ENCODE assay signal across 1 cellular context in the genomic region with DNA sequence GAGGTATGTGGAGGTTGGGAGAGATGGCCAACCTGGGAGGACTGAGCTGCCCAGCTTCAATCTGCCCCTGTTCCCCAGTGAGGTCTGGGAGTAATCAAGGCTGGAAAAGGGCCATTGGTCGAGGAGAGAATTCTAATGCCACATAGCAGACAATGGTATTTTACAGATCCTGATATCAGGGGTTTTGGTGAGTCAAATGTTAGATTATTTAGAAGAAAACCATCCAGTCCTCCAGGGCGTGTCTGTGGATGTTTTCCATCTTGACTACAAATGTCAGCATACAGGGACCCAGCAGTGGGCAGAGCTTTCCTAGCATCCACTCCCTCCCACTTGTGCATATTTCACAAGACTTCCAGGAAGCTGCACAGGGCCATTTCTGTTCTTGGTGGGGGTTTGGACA.
TF ChIP-seq lines count a peak whose summit lies in the region.

No MANE protein-coding gene starts in this region.

TF ChIP-seq in IMR-90, 13 proteins besides CTCF, POLR2A, EP300 and RAD21 (continued from another document):
- TF ChIP-seq, protein P1, sequence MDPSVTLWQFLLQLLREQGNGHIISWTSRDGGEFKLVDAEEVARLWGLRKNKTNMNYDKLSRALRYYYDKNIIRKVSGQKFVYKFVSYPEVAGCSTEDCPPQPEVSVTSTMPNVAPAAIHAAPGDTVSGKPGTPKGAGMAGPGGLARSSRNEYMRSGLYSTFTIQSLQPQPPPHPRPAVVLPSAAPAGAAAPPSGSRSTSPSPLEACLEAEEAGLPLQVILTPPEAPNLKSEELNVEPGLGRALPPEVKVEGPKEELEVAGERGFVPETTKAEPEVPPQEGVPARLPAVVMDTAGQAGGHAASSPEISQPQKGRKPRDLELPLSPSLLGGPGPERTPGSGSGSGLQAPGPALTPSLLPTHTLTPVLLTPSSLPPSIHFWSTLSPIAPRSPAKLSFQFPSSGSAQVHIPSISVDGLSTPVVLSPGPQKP (IDR thresholded peaks at IDR 0.05; ENCODE audit: borderline replicate concordance, low read depth, low read length), result no peak
- no peak for TF ChIP-seq CHD1 (IDR thresholded peaks at IDR 0.05; ENCODE audit: low read depth, low read length)
